ENCODE assay signal across 10 cellular contexts in the genomic region with DNA sequence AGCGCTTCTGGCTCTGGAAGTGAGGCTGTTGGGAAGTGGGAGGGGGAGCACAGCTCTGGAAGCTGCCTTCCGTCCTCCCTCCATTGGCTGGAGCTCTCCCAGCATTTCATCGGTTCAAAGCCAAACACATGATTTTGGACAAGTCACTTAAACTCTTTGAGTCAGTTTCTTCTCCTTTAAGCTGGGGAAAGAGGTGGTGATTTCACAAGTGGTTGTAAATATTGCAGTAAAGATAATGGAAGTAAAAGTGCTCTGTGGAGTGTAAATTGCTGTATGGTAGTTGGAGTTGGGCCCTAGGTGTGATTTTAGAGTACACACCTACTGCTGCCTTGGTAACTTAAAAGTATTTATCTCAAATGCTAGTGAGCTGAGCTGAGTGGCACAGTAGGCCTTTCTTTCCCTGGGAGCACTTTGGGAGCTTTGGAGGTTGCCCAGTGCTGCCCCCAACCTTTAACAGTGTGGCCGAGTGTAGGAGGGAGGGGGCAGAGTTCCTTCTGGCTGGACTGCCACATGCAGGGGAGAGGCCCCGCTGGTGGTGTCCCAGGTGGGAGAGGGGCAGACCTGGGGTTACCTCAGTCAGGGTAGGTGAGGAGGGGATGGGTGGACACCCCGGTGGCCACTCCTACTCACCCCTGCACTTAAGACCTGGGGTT. TPM values are rescaled to one million over a fixed set of nuclear protein-coding genes. Genes with fewer than 3 reads are reported as not detected.
DNase-seq lines count a peak whose midpoint lies in the region; ATAC-seq and TF ChIP-seq lines count a peak whose summit lies in the region.
"Had no signal": no experiment of that assay in that cellular context is flagged by ENCODE, and none has a peak within 500 bp of the region (broad histone marks: within the 10 kb centered on the region; RNA-seq: fewer than 3 reads in every experiment).

No MANE protein-coding gene starts in this region.

- H3K27ac ChIP-seq in parathyroid adenoma: peak overlapping the region; percentile 29

- H3K36me3 ChIP-seq in parathyroid adenoma (ENCODE audit: control insufficient read depth, insufficient read depth, low read length): no peaks in the 10 kb centered on the region

- no peaks in the 10 kb centered on the region for H3K9me3 ChIP-seq in parathyroid adenoma (ENCODE audit: control insufficient read depth, low read length)

- no peak overlapping the region for H3K4me2 ChIP-seq in parathyroid adenoma (ENCODE audit: low read length)

- CTCF ChIA-PET in activated CD8-positive, alpha-beta memory T cell treated with anti-CD3 and anti-CD28 coated beads, Interleukin-2, amount 10 ng/mL, durations not matched to agents 7 days and 5 days (lab: Charles Lee): no interaction called here

- H2AFZ ChIP-seq in parathyroid adenoma: no peak overlapping the region

- in situ Hi-C loops in SK-MEL-5 (cut with HindIII; ENCODE audit: low pct_unique_long_range_greater_than_20kb, low sequenced_read_pairs): no loop called here

- TF ChIP-seq CTCF in parathyroid adenoma (IDR thresholded peaks at IDR 0.05): no peak

- H3K27me3 ChIP-seq in parathyroid adenoma (ENCODE audit: control insufficient read depth, insufficient read depth, low read length): no peaks in the 10 kb centered on the region

- H3K4me3 Mint-ChIP-seq in activated CD8-positive, alpha-beta memory T cell treated with anti-CD3 and anti-CD28 coated beads, Interleukin-2, amount 10 ng/mL, durations not matched to agents 7 days and 5 days: no peak overlapping the region

- peaks cover 3% of the 10 kb centered on the region for H3K79me2 ChIP-seq in parathyroid adenoma

- no peak for ATAC-seq in activated CD8-positive, alpha-beta memory T cell treated with anti-CD3 and anti-CD28 coated beads, Interleukin-2, amount 10 ng/mL, durations not matched to agents 7 days and 5 days

- no peak overlapping the region for H3K9ac ChIP-seq in parathyroid adenoma

- no peaks in the 10 kb centered on the region for H3K9me3 Mint-ChIP-seq in activated CD8-positive, alpha-beta memory T cell treated with anti-CD3 and anti-CD28 coated beads, Interleukin-2, amount 10 ng/mL, durations not matched to agents 7 days and 5 days (ENCODE audit: low read depth)

- no peaks in the 10 kb centered on the region for H3K36me3 Mint-ChIP-seq in activated CD8-positive, alpha-beta memory T cell treated with anti-CD3 and anti-CD28 coated beads, Interleukin-2, amount 10 ng/mL, durations not matched to agents 7 days and 5 days

- H3K27ac Mint-ChIP-seq in activated CD8-positive, alpha-beta memory T cell treated with anti-CD3 and anti-CD28 coated beads, Interleukin-2, amount 10 ng/mL, durations not matched to agents 7 days and 5 days: no peak overlapping the region

- H3K4me1 ChIP-seq in parathyroid adenoma: peaks cover 5% of the 10 kb centered on the region

- H3K4me1 Mint-ChIP-seq in activated CD8-positive, alpha-beta memory T cell treated with anti-CD3 and anti-CD28 coated beads, Interleukin-2, amount 10 ng/mL, durations not matched to agents 7 days and 5 days: no peaks in the 10 kb centered on the region

- H3K4me3 ChIP-seq in parathyroid adenoma (ENCODE audit: low read depth, low read length): no peak overlapping the region

- peak; percentile 42 for DNase-seq in AG08396 (ENCODE audit: low spot score)
- peak; percentile 16 for DNase-seq in SK-MEL-5 (ENCODE audit: low read depth, low spot score)
- DNase-seq in globus pallidus (ENCODE audit: low spot score): peak; percentile 60
- no peak for DNase-seq in NCI-H1092 (lab: John Stamatoyannopoulos, UW)
- DNase-seq in NCI-H1436 (lab: John Stamatoyannopoulos, UW): no peak
- no peak for DNase-seq in activated CD8-positive, alpha-beta memory T cell treated with anti-CD3 and anti-CD28 coated beads, Interleukin-2, amount 10 ng/mL, durations not matched to agents 7 days and 5 days
- no peak for DNase-seq in LoVo (ENCODE audit: low spot score)
- DNase-seq: NCI-H446 treated with DMSO at 0.1 percent for 48 hours; stimulated activated CD4-positive, alpha-beta T cell treated with anti-CD3 and anti-CD28 coated beads, Interleukin-2, amount 100 ng/mL, for 24 hours had no signal

- H3K27me3 Mint-ChIP-seq in activated CD8-positive, alpha-beta memory T cell treated with anti-CD3 and anti-CD28 coated beads, Interleukin-2, amount 10 ng/mL, durations not matched to agents 7 days and 5 days: peaks cover 11% of the 10 kb centered on the region

RNA-seq across cellular contexts. Expression of a gene that starts 54.7 kb away (rescaled TPM):
- total RNA-seq in SK-MEL-5 (2014; rRNA removed; shearing (Covaris generic)): 16.1 and 17.6 TPM in 2 replicates
- polyA plus RNA-seq in SK-MEL-5 (2015; cell fraction: cytosol; rRNA removed): 18.8 and 26.4 TPM in 2 replicates
- polyA plus RNA-seq in SK-MEL-5 (2015; cell fraction: nucleus; rRNA removed): 36.2 and 40.4 TPM in 2 replicates
- under 1 TPM; 0.33 to 0.44 TPM for total RNA-seq in activated CD8-positive, alpha-beta memory T cell treated with anti-CD3 and anti-CD28 coated beads, Interleukin-2, amount 10 ng/mL, durations not matched to agents 7 days and 5 days

Comparison
In these comparisons a context has a peak if more than half of its experiments do, and no peak if none do; other contexts are left out.
1. DNase-seq: peak in AG08396 (single experiment), SK-MEL-5 (single experiment) and globus pallidus (single experiment); none in NCI-H1092 (single experiment), NCI-H1436 (single experiment), activated CD8-positive, alpha-beta memory T cell treated with anti-CD3 and anti-CD28 coated beads, Interleukin-2, amount 10 ng/mL, durations not matched to agents 7 days and 5 days (single experiment) and LoVo (single experiment).
2. RNA of a gene that starts 54.7 kb away (total RNA-seq): 16.1 to 17.6 TPM in SK-MEL-5; 0.33 to 0.44 TPM in activated CD8-positive, alpha-beta memory T cell treated with anti-CD3 and anti-CD28 coated beads, Interleukin-2, amount 10 ng/mL, durations not matched to agents 7 days and 5 days; every median in the first group is over 10 times any median in the second.